ENCODE assay signal across 9 cellular contexts in genomic region chr14:95514131-95515079, GRCh38. TPM values are rescaled to one million over a fixed set of nuclear protein-coding genes. Genes with fewer than 3 reads are reported as not detected.
A peak's percentile ranks its signal among the peaks of the same experiment; 100 is the strongest.
DNase-seq lines count a peak whose midpoint lies in the region; ATAC-seq and TF ChIP-seq lines count a peak whose summit lies in the region.
"Had no signal": no experiment of that assay in that cellular context is flagged by ENCODE, and none has a peak within 500 bp of the region (broad histone marks: within the 10 kb centered on the region; RNA-seq: fewer than 3 reads in every experiment).

No MANE protein-coding gene starts in this region.

- H3K9ac ChIP-seq in duodenal mucosa (ENCODE audit: low read depth in 1 of 2, low read length in 2 of 2), result no peak overlapping the region

- H3K4me3 ChIP-seq in GM12875 (ENCODE audit: low read depth, low read length) (peak overlapping the region; percentile 71), duodenal mucosa (ENCODE audit: low read depth in 1 of 2, low read length in 2 of 2) (peak overlapping the region; percentile 60 to 76), psoas muscle (peak overlapping the region; percentile 86)

- H3K27ac ChIP-seq in duodenal mucosa (ENCODE audit: low read depth, low read length) (no peak overlapping the region), psoas muscle (no peak overlapping the region)
- H3K27ac ChIP-seq: SJSA1 had no signal

- TF ChIP-seq CTCF in GM12875 (IDR thresholded peaks at IDR 0.05; ENCODE audit: borderline replicate concordance, insufficient read depth, low read depth, low read length), result no peak
- no peak for TF ChIP-seq CTCF in psoas muscle (IDR thresholded peaks at IDR 0.05)

- H3K36me3 ChIP-seq in duodenal mucosa (ENCODE audit: control insufficient read depth in 1 of 2, insufficient read depth in 2 of 2, low read length in 2 of 2) (no peaks in the 10 kb centered on the region), psoas muscle (ENCODE audit: insufficient read depth in 1 of 2, low read depth in 1 of 2) (no peaks in the 10 kb centered on the region)
- H3K36me3 ChIP-seq: SJSA1 had no signal

- no peak for ATAC-seq in psoas muscle
- ATAC-seq in GM19351 (IDR thresholded peaks at IDR 0.05; ENCODE audit: unreplicated experiment), result no peak
- ATAC-seq in GM18867 (IDR thresholded peaks at IDR 0.05; ENCODE audit: unreplicated experiment), result no peak
- no peak for ATAC-seq in HG03457 (IDR thresholded peaks at IDR 0.05; ENCODE audit: unreplicated experiment)
- ATAC-seq in HG02763 (IDR thresholded peaks at IDR 0.05; ENCODE audit: unreplicated experiment), result no peak

- DNase-seq in NCI-H345 (lab: John Stamatoyannopoulos, UW), result peak; percentile 93
- DNase-seq in psoas muscle, result no peak

- intact Hi-C loops in psoas muscle (cut with DNase I), result no loop called here

- WGBS in psoas muscle, 3 donors, result 68 to 76% (median 72%) methylated on average over 18 of the region's 18 CpGs

- no peaks in the 10 kb centered on the region for H3K9me3 ChIP-seq in duodenal mucosa (ENCODE audit: control insufficient read depth in 1 of 2, low read length in 2 of 2)
- H3K9me3 ChIP-seq in psoas muscle, result no peaks in the 10 kb centered on the region
- H3K9me3 ChIP-seq: SJSA1 had no signal

- H3K4me1 ChIP-seq in duodenal mucosa (ENCODE audit: control insufficient read depth in 1 of 2, insufficient read depth in 2 of 2, low read length in 2 of 2) (peaks cover 44 to 50% of the 10 kb centered on the region in 2 donors), psoas muscle (peaks cover 61% of the 10 kb centered on the region)

- H3K27me3 ChIP-seq in duodenal mucosa (ENCODE audit: control insufficient read depth in 1 of 2, insufficient read depth in 2 of 2, low read length in 2 of 2), result no peaks in the 10 kb centered on the region
- H3K27me3 ChIP-seq in psoas muscle (ENCODE audit: insufficient read depth in 3 of 3, low read length in 2 of 3), result no peaks in the 10 kb centered on the region
- H3K27me3 ChIP-seq: SJSA1 had no signal

RNA-seq across cellular contexts. Expression of gene SYNE3, which starts 2.0 kb away (rescaled TPM):
- total RNA-seq in psoas muscle, result 1 to 10 TPM; 3.4 to 4.7 (median 4.1) TPM
- 1 to 10 TPM in 1 of 3 donors, under 1 TPM in 2; 0.45 to 1.3 (median 0.96) TPM for polyA plus RNA-seq in psoas muscle

RNA-seq across cellular contexts. Expression of gene GLRX5, which starts 20.4 kb away (rescaled TPM):
- 10 to 100 TPM; 46.9 to 97.6 (median 57.0) TPM for total RNA-seq in psoas muscle
- polyA plus RNA-seq in psoas muscle, result 10 to 100 TPM; 65.5 to 98.7 (median 68.4) TPM
